ENCODE assay signal across 20 cellular contexts in the genomic region with DNA sequence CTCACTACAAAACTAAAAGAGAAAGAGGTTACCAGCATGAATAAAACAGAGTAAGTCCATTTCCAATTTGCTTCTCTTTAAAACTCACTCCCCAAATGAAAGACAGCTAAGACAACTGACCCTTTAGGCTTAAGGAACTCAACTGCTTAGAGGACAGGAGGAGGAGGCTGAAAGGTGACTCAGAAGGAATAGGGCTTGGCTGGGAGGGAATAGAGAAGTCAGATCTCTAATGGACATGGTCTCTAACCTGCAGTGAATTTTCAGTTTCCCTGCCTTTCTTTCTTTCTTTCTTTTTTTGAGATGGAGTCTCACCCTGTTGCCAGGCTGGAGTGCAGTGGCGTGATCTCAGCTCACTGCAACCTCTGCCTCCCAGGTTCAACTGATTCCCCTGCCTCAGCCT.
DNase-seq lines count a peak whose midpoint lies in the region; ATAC-seq and TF ChIP-seq lines count a peak whose summit lies in the region.
"Had no signal": no experiment of that assay in that cellular context is flagged by ENCODE, and none has a peak within 500 bp of the region (broad histone marks: within the 10 kb centered on the region; RNA-seq: fewer than 3 reads in every experiment).

No MANE protein-coding gene starts in this region.

- H3K27me3 Mint-ChIP-seq in chondrocyte (ENCODE audit: low read depth) = peaks cover 1% of the 10 kb centered on the region
- H3K27me3 Mint-ChIP-seq in natural killer cell treated with Interleukin-12 subunit alpha and Interleukin-12 subunit beta and Interleukin-15 and Interleukin-18, amount 100 ng/mL, for 72 hours = peaks cover 12 to 51% of the 10 kb centered on the region in 2 donors

- no peaks in the 10 kb centered on the region for H3K36me3 ChIP-seq in RWPE2 (ENCODE audit: low read depth)
- H3K36me3 ChIP-seq: thoracic aorta had no signal

- no peaks in the 10 kb centered on the region for H3K36me3 Mint-ChIP-seq in chondrocyte (ENCODE audit: low read depth)
- no peaks in the 10 kb centered on the region for H3K36me3 Mint-ChIP-seq in natural killer cell treated with Interleukin-12 subunit alpha and Interleukin-12 subunit beta and Interleukin-15 and Interleukin-18, amount 100 ng/mL, for 72 hours
- H3K36me3 Mint-ChIP-seq: CD14-positive monocyte had no signal

- no peak for TF ChIP-seq CTCF in RWPE2 (IDR thresholded peaks at IDR 0.05; ENCODE audit: poor library complexity, severe bottlenecking)
- no peak for TF ChIP-seq CTCF in epithelial cell of esophagus (IDR thresholded peaks at IDR 0.05; ENCODE audit: insufficient read depth, low read depth, low read length, missing control alignments)
- no peak for TF ChIP-seq CTCF in chondrocyte (IDR thresholded peaks at IDR 0.05)

- H3K4me3 ChIP-seq in RWPE2 (ENCODE audit: severe bottlenecking) = no peak overlapping the region
- H3K4me3 ChIP-seq in epithelial cell of esophagus (ENCODE audit: low read length) = no peak overlapping the region
- H3K4me3 ChIP-seq: dorsolateral prefrontal cortex, thoracic aorta had no signal

- H3K27ac Mint-ChIP-seq in chondrocyte (ENCODE audit: unreplicated experiment) = no peak overlapping the region
- H3K27ac Mint-ChIP-seq in natural killer cell treated with Interleukin-12 subunit alpha and Interleukin-12 subunit beta and Interleukin-15 and Interleukin-18, amount 100 ng/mL, for 72 hours = no peak overlapping the region
- H3K27ac Mint-ChIP-seq: activated CD4-positive, alpha-beta T cell treated with anti-CD3 and anti-CD28 coated beads, Interleukin-2, amount 10 ng/mL, durations not matched to agents 24 days and 14 days; activated naive CD4-positive, alpha-beta T cell treated with anti-CD3 and anti-CD28 coated beads for 36 hours; T-helper 17 cell had no signal

- H3K4me3 Mint-ChIP-seq in chondrocyte (ENCODE audit: unreplicated experiment) = no peak overlapping the region
- H3K4me3 Mint-ChIP-seq in natural killer cell treated with Interleukin-12 subunit alpha and Interleukin-12 subunit beta and Interleukin-15 and Interleukin-18, amount 100 ng/mL, for 72 hours = no peak overlapping the region
- H3K4me3 Mint-ChIP-seq: activated CD4-positive, alpha-beta T cell treated with anti-CD3 and anti-CD28 coated beads, Interleukin-2, amount 10 ng/mL, durations not matched to agents 24 days and 14 days; activated naive CD4-positive, alpha-beta T cell treated with anti-CD3 and anti-CD28 coated beads for 36 hours; CD14-positive monocyte; T-helper 17 cell had no signal

- H3K4me1 ChIP-seq in RWPE2 (ENCODE audit: insufficient read depth, poor library complexity, severe bottlenecking) = peaks cover 2% of the 10 kb centered on the region

- peak; percentile 57 for DNase-seq in ELR (ENCODE audit: low read depth)
- no peak for DNase-seq in RWPE2 (ENCODE audit: low spot score)
- DNase-seq in epithelial cell of esophagus (ENCODE audit: low read depth) = peak; percentile 42
- DNase-seq in sciatic nerve (ENCODE audit: low spot score) = no peak
- no peak for DNase-seq in chondrocyte (ENCODE audit: low spot score)
- no peak for DNase-seq in natural killer cell treated with Interleukin-12 subunit alpha and Interleukin-12 subunit beta and Interleukin-15 and Interleukin-18, amount 100 ng/mL, for 72 hours (ENCODE audit: low spot score)
- no peak for DNase-seq in GDM1 (lab: John Stamatoyannopoulos, UW)
- DNase-seq: activated CD4-positive, alpha-beta T cell treated with anti-CD3 and anti-CD28 coated beads, Interleukin-2, amount 10 ng/mL, durations not matched to agents 24 days and 14 days; activated naive CD4-positive, alpha-beta T cell treated with anti-CD3 and anti-CD28 coated beads for 36 hours; central memory CD4-positive, alpha-beta T cell; dorsolateral prefrontal cortex; NCI-H1436 treated with DMSO at 0.1 percent for 48 hours; NCI-H2107; occipital lobe; right cardiac atrium; SHP77 treated with DMSO at 0.1 percent for 48 hours; stimulated activated naive CD8-positive, alpha-beta T cell treated with anti-CD3 and anti-CD28 coated beads, Interleukin-15, Interleukin-2, amounts not matched to agents 100 U/mL and 50 U/mL, for 24 hours; T-helper 17 cell had no signal

- peak; percentile 51; the same call in 1 of the 3 replicates for ATAC-seq in RWPE2 (ENCODE audit: low read depth)
- ATAC-seq in sciatic nerve = peak; percentile 45
- ATAC-seq in natural killer cell treated with Interleukin-12 subunit alpha and Interleukin-12 subunit beta and Interleukin-15 and Interleukin-18, amount 100 ng/mL, for 72 hours = no peak
- ATAC-seq: right cardiac atrium; stimulated activated naive CD8-positive, alpha-beta T cell treated with anti-CD3 and anti-CD28 coated beads, Interleukin-15, Interleukin-2, amounts not matched to agents 100 U/mL and 50 U/mL, for 24 hours; T-helper 17 cell had no signal

- H3K9me3 ChIP-seq in RWPE2 (ENCODE audit: severe bottlenecking) = no peaks in the 10 kb centered on the region
- H3K9me3 ChIP-seq: thoracic aorta had no signal

- no peak overlapping the region for H3K27ac ChIP-seq in RWPE2 (ENCODE audit: poor library complexity, severe bottlenecking)
- H3K27ac ChIP-seq: dorsolateral prefrontal cortex, thoracic aorta had no signal

- no peaks in the 10 kb centered on the region for H3K9me3 Mint-ChIP-seq in chondrocyte (ENCODE audit: low read depth)
- H3K9me3 Mint-ChIP-seq in natural killer cell treated with Interleukin-12 subunit alpha and Interleukin-12 subunit beta and Interleukin-15 and Interleukin-18, amount 100 ng/mL, for 72 hours = no peaks in the 10 kb centered on the region
- H3K9me3 Mint-ChIP-seq: activated CD4-positive, alpha-beta T cell treated with anti-CD3 and anti-CD28 coated beads, Interleukin-2, amount 10 ng/mL, durations not matched to agents 24 days and 14 days; activated naive CD4-positive, alpha-beta T cell treated with anti-CD3 and anti-CD28 coated beads for 36 hours; CD14-positive monocyte had no signal

- H3K27me3 ChIP-seq in RWPE2 (ENCODE audit: insufficient read depth, poor library complexity, severe bottlenecking) = no peaks in the 10 kb centered on the region

- H3K4me1 Mint-ChIP-seq in chondrocyte (ENCODE audit: low read depth) = peaks cover 13% of the 10 kb centered on the region
- no peaks in the 10 kb centered on the region for H3K4me1 Mint-ChIP-seq in natural killer cell treated with Interleukin-12 subunit alpha and Interleukin-12 subunit beta and Interleukin-15 and Interleukin-18, amount 100 ng/mL, for 72 hours (ENCODE audit: low read depth in 2 of 2)
- H3K4me1 Mint-ChIP-seq: activated CD4-positive, alpha-beta T cell treated with anti-CD3 and anti-CD28 coated beads, Interleukin-2, amount 10 ng/mL, durations not matched to agents 24 days and 14 days had no signal

- intact Hi-C loops in sciatic nerve (cut with DNase I) = no loop called here

Comparison
In these comparisons a context has a peak if more than half of its experiments do, and no peak if none do; other contexts are left out.
1. DNase-seq: peak in ELR (single experiment) and epithelial cell of esophagus (single experiment); none in RWPE2 (single experiment), sciatic nerve (single experiment), chondrocyte (single experiment), natural killer cell treated with Interleukin-12 subunit alpha and Interleukin-12 subunit beta and Interleukin-15 and Interleukin-18, amount 100 ng/mL, for 72 hours (single experiment) and GDM1 (single experiment).
2. ATAC-seq: peak in RWPE2 (single experiment) and sciatic nerve (single experiment); none in natural killer cell treated with Interleukin-12 subunit alpha and Interleukin-12 subunit beta and Interleukin-15 and Interleukin-18, amount 100 ng/mL, for 72 hours (0 of 2).